In the genomic region with DNA sequence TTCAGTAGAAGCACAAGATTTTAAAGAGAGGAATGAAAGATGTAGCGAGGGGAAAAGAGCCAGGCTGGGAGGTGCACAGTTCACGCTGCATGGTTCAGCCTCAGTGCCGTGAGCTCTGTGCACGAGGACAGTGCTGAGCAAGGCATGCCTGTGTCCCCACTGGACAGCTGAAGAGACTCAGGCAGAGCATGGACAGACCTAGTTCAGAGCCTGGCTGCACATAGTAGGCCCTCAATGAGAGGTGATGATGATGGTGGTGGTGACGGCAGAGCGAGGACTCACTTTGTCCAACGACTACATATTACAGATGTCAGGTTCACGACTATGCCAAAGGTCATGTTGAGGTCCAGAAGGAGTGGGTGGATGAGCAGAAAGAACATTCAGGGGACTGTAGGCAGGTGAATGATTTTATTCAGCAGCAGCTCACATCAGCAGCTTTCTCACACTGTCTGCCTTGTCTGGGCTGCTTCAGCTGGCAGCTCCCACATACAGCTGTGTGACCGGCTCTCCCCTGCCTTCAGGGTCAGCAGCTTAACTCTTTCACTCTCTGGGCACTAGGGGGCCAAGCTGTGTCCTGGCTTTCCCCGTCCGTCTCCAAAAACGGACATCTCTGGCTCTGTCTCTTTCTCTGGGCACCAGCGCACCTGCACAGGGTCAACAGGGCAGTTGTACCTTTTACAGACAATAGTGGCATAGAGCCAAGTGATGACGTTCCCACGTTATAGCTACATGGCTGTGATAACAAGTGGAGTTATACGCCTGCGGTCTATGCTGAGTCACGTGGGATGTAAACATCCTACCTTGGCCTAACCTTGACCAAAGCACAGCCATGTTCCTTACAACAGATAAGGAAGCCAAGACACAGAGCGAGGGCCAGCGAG, we compare ENCODE assay signal across 8 cellular contexts.
DNase-seq lines count a peak whose midpoint lies in the region; ATAC-seq and TF ChIP-seq lines count a peak whose summit lies in the region.

No MANE protein-coding gene starts in this region.

- peak; percentile 45 for TF ChIP-seq CTCF in RWPE2 (IDR thresholded peaks at IDR 0.05; ENCODE audit: poor library complexity, severe bottlenecking)
- TF ChIP-seq CTCF in hepatocyte (IDR thresholded peaks at IDR 0.05; ENCODE audit: poor library complexity), result peak; percentile 16
- no peak for TF ChIP-seq CTCF in transverse colon (IDR thresholded peaks at IDR 0.05)

- H3K9me2 ChIP-seq in hepatocyte (replicated peaks; ENCODE audit: insufficient read depth), result no peaks in the 10 kb centered on the region

- H3K4me1 ChIP-seq in RWPE2 (ENCODE audit: insufficient read depth, poor library complexity, severe bottlenecking) (peaks cover 16% of the 10 kb centered on the region), hepatocyte (ENCODE audit: insufficient read depth) (no peaks in the 10 kb centered on the region), transverse colon (peaks cover 0 to 8% (median 3%) of the 10 kb centered on the region in 4 donors)

- no peak overlapping the region for H3K27ac Mint-ChIP-seq in natural killer cell treated with Interleukin-12 subunit alpha and Interleukin-12 subunit beta and Interleukin-15 and Interleukin-18, amount 100 ng/mL, for 72 hours
- no peak overlapping the region for H3K27ac Mint-ChIP-seq in immature natural killer cell

- intact Hi-C loops in transverse colon (cut with DNase I; ENCODE audit: low total_unique reads), result no loop called here

- peak; percentile 43 for ATAC-seq in RWPE2 (ENCODE audit: low read depth)
- no peak for ATAC-seq in natural killer cell treated with Interleukin-12 subunit alpha and Interleukin-12 subunit beta and Interleukin-15 and Interleukin-18, amount 100 ng/mL, for 72 hours
- ATAC-seq in stimulated activated naive CD8-positive, alpha-beta T cell treated with anti-CD3 and anti-CD28 coated beads, Interleukin-15, Interleukin-2, amounts not matched to agents 100 U/mL and 50 U/mL, for 24 hours, result no peak

- TF ChIP-seq EP300 in transverse colon (IDR thresholded peaks at IDR 0.05; ENCODE audit: low read depth), result no peak

- H3K36me3 ChIP-seq in RWPE2 (ENCODE audit: low read depth) (no peaks in the 10 kb centered on the region), hepatocyte (replicated peaks; ENCODE audit: insufficient read depth, low read depth) (no peaks in the 10 kb centered on the region), transverse colon (no peaks in the 10 kb centered on the region)

- 62% methylated on average over 20 of the region's 20 CpGs for WGBS in hepatocyte (ENCODE audit: low lambda C conversion rate, missing lambda C conversion rate)
- WGBS in transverse colon (ENCODE audit: low coverage in 1 of 2), 2 donors, result 48% methylated on average over 20 of the region's 20 CpGs; no CpG with 5 or more reads in 1 of the 2 donors

- no peak overlapping the region for H3K4me3 ChIP-seq in RWPE2 (ENCODE audit: severe bottlenecking)
- no peak overlapping the region for H3K4me3 ChIP-seq in hepatocyte
- H3K4me3 ChIP-seq in transverse colon, result no peak overlapping the region

- no peaks in the 10 kb centered on the region for H3K27me3 ChIP-seq in RWPE2 (ENCODE audit: insufficient read depth, poor library complexity, severe bottlenecking)
- no peaks in the 10 kb centered on the region for H3K27me3 ChIP-seq in hepatocyte
- no peaks in the 10 kb centered on the region for H3K27me3 ChIP-seq in transverse colon

- H3K79me2 ChIP-seq in hepatocyte, result no peaks in the 10 kb centered on the region

- no peak overlapping the region for H2AFZ ChIP-seq in hepatocyte

- H4K20me1 ChIP-seq in hepatocyte (ENCODE audit: insufficient read depth, poor library complexity, severe bottlenecking), result no peaks in the 10 kb centered on the region

- no peaks in the 10 kb centered on the region for H3K9me3 Mint-ChIP-seq in natural killer cell treated with Interleukin-12 subunit alpha and Interleukin-12 subunit beta and Interleukin-15 and Interleukin-18, amount 100 ng/mL, for 72 hours
- no peaks in the 10 kb centered on the region for H3K9me3 Mint-ChIP-seq in immature natural killer cell

- H3K27ac ChIP-seq in RWPE2 (ENCODE audit: poor library complexity, severe bottlenecking) (no peak overlapping the region), hepatocyte (no peak overlapping the region), transverse colon (no peak overlapping the region)

- no peaks in the 10 kb centered on the region for H3K9me3 ChIP-seq in RWPE2 (ENCODE audit: severe bottlenecking)
- H3K9me3 ChIP-seq in hepatocyte (ENCODE audit: low read depth), result no peaks in the 10 kb centered on the region
- no peaks in the 10 kb centered on the region for H3K9me3 ChIP-seq in transverse colon

- H3K4me1 Mint-ChIP-seq in natural killer cell treated with Interleukin-12 subunit alpha and Interleukin-12 subunit beta and Interleukin-15 and Interleukin-18, amount 100 ng/mL, for 72 hours (ENCODE audit: low read depth in 2 of 2), result no peaks in the 10 kb centered on the region
- H3K4me1 Mint-ChIP-seq in immature natural killer cell, result no peaks in the 10 kb centered on the region

- in situ Hi-C loops in transverse colon (cut with MboI; ENCODE audit: low pct_ligation_motif_present in 1 of 4, low pct_unique_long_range_greater_than_20kb in 1 of 4, low sequenced_read_pairs in 3 of 4), result no loop called here

- H3K36me3 Mint-ChIP-seq in natural killer cell treated with Interleukin-12 subunit alpha and Interleukin-12 subunit beta and Interleukin-15 and Interleukin-18, amount 100 ng/mL, for 72 hours, result no peaks in the 10 kb centered on the region
- H3K36me3 Mint-ChIP-seq in immature natural killer cell, result no peaks in the 10 kb centered on the region

- H3K4me3 Mint-ChIP-seq in natural killer cell treated with Interleukin-12 subunit alpha and Interleukin-12 subunit beta and Interleukin-15 and Interleukin-18, amount 100 ng/mL, for 72 hours, result no peak overlapping the region
- H3K4me3 Mint-ChIP-seq in immature natural killer cell, result no peak overlapping the region

- TF ChIP-seq POLR2A in transverse colon (IDR thresholded peaks at IDR 0.05), result no peak

- H3K4me2 ChIP-seq in hepatocyte, result no peak overlapping the region

- H3K27me3 Mint-ChIP-seq in natural killer cell treated with Interleukin-12 subunit alpha and Interleukin-12 subunit beta and Interleukin-15 and Interleukin-18, amount 100 ng/mL, for 72 hours, result peaks cover 0 to 2% of the 10 kb centered on the region in 2 donors
- H3K27me3 Mint-ChIP-seq in immature natural killer cell (ENCODE audit: low read depth in 3 of 3), result peaks cover 2 to 4% (median 2%) of the 10 kb centered on the region in 3 donors

- peak; percentile 24 for DNase-seq in activated effector memory CD4-positive, alpha-beta T cell treated with anti-CD3 and anti-CD28 coated beads, Interleukin-2, amount 50 U/mL, for 16 hours
- DNase-seq in activated effector memory CD4-positive, alpha-beta T cell treated with Interleukin-2 at 50 U/mL for 16 hours, result no peak
- no peak for DNase-seq in RWPE2 (ENCODE audit: low spot score)
- peak; percentile 21 for DNase-seq in hepatocyte (ENCODE audit: low spot score)
- DNase-seq in transverse colon, result peak; percentile 54
- no peak for DNase-seq in natural killer cell treated with Interleukin-12 subunit alpha and Interleukin-12 subunit beta and Interleukin-15 and Interleukin-18, amount 100 ng/mL, for 72 hours (ENCODE audit: low spot score)
- no peak for DNase-seq in immature natural killer cell
- DNase-seq in stimulated activated naive CD8-positive, alpha-beta T cell treated with anti-CD3 and anti-CD28 coated beads, Interleukin-15, Interleukin-2, amounts not matched to agents 100 U/mL and 50 U/mL, for 24 hours, result no peak

Comparison
In these comparisons a context has a peak if more than half of its experiments do, and no peak if none do; other contexts are left out.
1. DNase-seq: peak in activated effector memory CD4-positive, alpha-beta T cell treated with anti-CD3 and anti-CD28 coated beads, Interleukin-2, amount 50 U/mL, for 16 hours (single experiment), hepatocyte (single experiment) and transverse colon (single experiment); none in activated effector memory CD4-positive, alpha-beta T cell treated with Interleukin-2 at 50 U/mL for 16 hours (single experiment), RWPE2 (single experiment), natural killer cell treated with Interleukin-12 subunit alpha and Interleukin-12 subunit beta and Interleukin-15 and Interleukin-18, amount 100 ng/mL, for 72 hours (single experiment), immature natural killer cell (0 of 3) and stimulated activated naive CD8-positive, alpha-beta T cell treated with anti-CD3 and anti-CD28 coated beads, Interleukin-15, Interleukin-2, amounts not matched to agents 100 U/mL and 50 U/mL, for 24 hours (single experiment).
2. CTCF ChIP-seq: peak in RWPE2 (single experiment) and hepatocyte (single experiment); none in transverse colon (0 of 5).